8 cellular contexts compared by ENCODE assay signal in the genomic region with DNA sequence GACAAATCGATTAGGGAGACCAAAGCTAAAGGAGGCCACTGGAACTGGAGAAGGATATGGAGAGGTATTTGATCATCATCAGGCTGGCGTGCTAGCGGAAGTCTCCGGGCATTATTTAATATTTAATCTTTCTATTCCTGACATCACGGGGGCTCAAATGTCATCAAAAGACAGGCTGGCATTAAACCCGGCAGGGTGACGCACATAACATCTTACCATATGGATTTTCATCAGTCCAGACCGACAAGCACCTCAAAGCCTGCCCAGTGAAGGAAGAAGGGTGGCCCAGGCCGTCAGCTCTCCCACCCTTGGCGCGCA. TPM values are rescaled to one million over a fixed set of nuclear protein-coding genes. Genes with fewer than 3 reads are reported as not detected.
DNase-seq lines count a peak whose midpoint lies in the region; ATAC-seq and TF ChIP-seq lines count a peak whose summit lies in the region.

No MANE protein-coding gene starts in this region.

- H3K9ac ChIP-seq in BLaER1, result peak overlapping the region; percentile 79

- H3K4me3 ChIP-seq in BLaER1 (peak overlapping the region; percentile 76), lower lobe of right lung (peak overlapping the region; percentile 83), upper lobe of right lung (peak overlapping the region; percentile 68)

- H3K9me3 ChIP-seq in BLaER1 (no peaks in the 10 kb centered on the region), lower lobe of right lung (no peaks in the 10 kb centered on the region), upper lobe of right lung (no peaks in the 10 kb centered on the region)

- peak; percentile 65 for DNase-seq in NCI-H524 treated with DMSO at 0.1 percent for 48 hours (lab: John Stamatoyannopoulos, UW)
- DNase-seq in caudate nucleus (lab: John Stamatoyannopoulos, UW), result peak in 3 of 61 donors; percentile 31 to 45 (median 37)
- DNase-seq in lower lobe of right lung, result no peak
- no peak for DNase-seq in upper lobe of right lung
- DNase-seq in NCI-H345 (lab: John Stamatoyannopoulos, UW), result no peak
- DNase-seq in mesenteric fat pad (ENCODE audit: low spot score), result no peak

- peak; percentile 2 for ATAC-seq in GM21390 (IDR thresholded peaks at IDR 0.05; ENCODE audit: unreplicated experiment)
- peak; percentile 3 to 6 for ATAC-seq in lower lobe of right lung
- no peak for ATAC-seq in upper lobe of right lung

- H3K4me2 ChIP-seq in BLaER1, result peak overlapping the region; percentile 87

- no peak for TF ChIP-seq CTCF in lower lobe of right lung (IDR thresholded peaks at IDR 0.05)
- TF ChIP-seq CTCF in upper lobe of right lung (IDR thresholded peaks at IDR 0.05), result no peak

- no peaks in the 10 kb centered on the region for H3K36me3 ChIP-seq in BLaER1
- no peaks in the 10 kb centered on the region for H3K36me3 ChIP-seq in lower lobe of right lung
- H3K36me3 ChIP-seq in upper lobe of right lung, result no peaks in the 10 kb centered on the region

- no peaks in the 10 kb centered on the region for H4K20me1 ChIP-seq in BLaER1

- H3K27ac ChIP-seq in BLaER1 (peak overlapping the region; percentile 78), caudate nucleus (ENCODE audit: low read depth, low read length) (peak overlapping the region; percentile 90), lower lobe of right lung (peak overlapping the region; percentile 95), upper lobe of right lung (peak overlapping the region; percentile 89)

- H3K27me3 ChIP-seq in BLaER1 (no peaks in the 10 kb centered on the region), lower lobe of right lung (ENCODE audit: low read depth) (no peaks in the 10 kb centered on the region), upper lobe of right lung (no peaks in the 10 kb centered on the region)

- intact Hi-C loops in lower lobe of right lung (cut with DNase I), result no loop called here
- intact Hi-C loops in upper lobe of right lung (cut with DNase I), result no loop called here

- H3K4me1 ChIP-seq in BLaER1 (peaks cover 47% of the 10 kb centered on the region), lower lobe of right lung (peaks cover 53% of the 10 kb centered on the region), upper lobe of right lung (peaks cover 33% of the 10 kb centered on the region)

RNA-seq across cellular contexts. Expression of a gene that starts 0.6 kb away (rescaled TPM):
- total RNA-seq in lower lobe of right lung (104 TPM), upper lobe of right lung (92.0 TPM), mesenteric fat pad (98.5 TPM)

RNA-seq across cellular contexts. Expression of a gene that starts 0.7 kb away (rescaled TPM):
- total RNA-seq in lower lobe of right lung, result 2.7 TPM
- total RNA-seq in upper lobe of right lung, result 2.3 TPM
- 1.3 TPM for total RNA-seq in mesenteric fat pad
